Comparison of ENCODE assay signal across 1 cellular context in genomic region chr5:143207058-143207457, GRCh38.
TF ChIP-seq lines count a peak whose summit lies in the region.

No MANE protein-coding gene starts in this region.

TF ChIP-seq in GM12878, 131 proteins besides CTCF, POLR2A, EP300 and RAD21 (continued from another document):
- TF ChIP-seq POLR2AphosphoS2 (IDR thresholded peaks at IDR 0.05; ENCODE audit: low read depth, low read length) (no peak), USF2 (IDR thresholded peaks at IDR 0.05; ENCODE audit: borderline replicate concordance, low read depth, low read length) (no peak), ESRRA (IDR thresholded peaks at IDR 0.05; ENCODE audit: low read length) (no peak), IKZF2 (IDR thresholded peaks at IDR 0.05) (no peak; a peak in 1 of 4 replicates), BCLAF1 (IDR thresholded peaks at IDR 0.05) (0 out of 2 replicates have a peak, but pooled peaks have one; percentile 58), CBX5 (IDR thresholded peaks at IDR 0.05; ENCODE audit: low read depth) (no peak), POLR2AphosphoS5 (IDR thresholded peaks at IDR 0.05; ENCODE audit: low read length) (peak; percentile 58), TCF7 (IDR thresholded peaks at IDR 0.05; ENCODE audit: borderline replicate concordance) (no peak), MLLT1 (IDR thresholded peaks at IDR 0.05) (peak; percentile 98), PKNOX1 (IDR thresholded peaks at IDR 0.05) (peak; percentile 5; the same call in 1 of the 2 replicates), ZNF687 (IDR thresholded peaks at IDR 0.05) (0 out of 2 replicates have a peak, but pooled peaks have one; percentile 0), E2F8 (IDR thresholded peaks at IDR 0.05; ENCODE audit: low read depth, partially characterized antibody) (no peak), RELA (IDR thresholded peaks at IDR 0.05; ENCODE audit: borderline replicate concordance, partially characterized antibody) (no peak), SREBF1 (IDR thresholded peaks at IDR 0.05; ENCODE audit: low read length) (no peak; the same call in 1 of the 2 replicates), MEF2A (IDR thresholded peaks at IDR 0.05; ENCODE audit: insufficient read depth, low read depth, low read length) (no peak), SMAD5 (IDR thresholded peaks at IDR 0.05; ENCODE audit: low read depth) (peak; percentile 5; the same call in 1 of the 2 replicates), MAX (IDR thresholded peaks at IDR 0.05; ENCODE audit: low read depth, low read length) (no peak), SMARCA5 (IDR thresholded peaks at IDR 0.05) (peak; percentile 43; the same call in 1 of the 2 replicates), NR2C2 (IDR thresholded peaks at IDR 0.05; ENCODE audit: borderline replicate concordance, control insufficient read depth, insufficient read length, low read depth) (no peak), REST (IDR thresholded peaks at IDR 0.05; ENCODE audit: low read depth, low read length) (no peak), ZBTB40 (IDR thresholded peaks at IDR 0.05; ENCODE audit: borderline replicate concordance) (peak; percentile 36; the same call in 1 of the 2 replicates), NFIC (IDR thresholded peaks at IDR 0.05; ENCODE audit: low read depth, low read length) (no peak), BMI1 (IDR thresholded peaks at IDR 0.05; ENCODE audit: borderline replicate concordance) (peak; percentile 9; the same call in 1 of the 2 replicates)
